In genomic region chr15:78624651-78625590, GRCh38 we compare ENCODE assay signal across 29 cellular contexts. TPM values are rescaled to one million over a fixed set of nuclear protein-coding genes. Genes with fewer than 3 reads are reported as not detected.
"Had no signal": no experiment of that assay in that cellular context is flagged by ENCODE, and none has a peak within 500 bp of the region (broad histone marks: within the 10 kb centered on the region; RNA-seq: fewer than 3 reads in every experiment).

No MANE protein-coding gene starts in this region.

- H3K27ac ChIP-seq: gastroesophageal sphincter, hepatocyte, pancreas, prostate gland, sigmoid colon, tibial artery had no signal

- H3K27ac Mint-ChIP-seq: activated T-helper 17 cell treated with anti-CD3 and anti-CD28 coated beads, Interleukin-2, amount 50 U/mL, for 72 hours; stimulated activated effector memory CD8-positive, alpha-beta T cell treated with anti-CD3 and anti-CD28 coated beads, Interleukin-12 subunit alpha, Interleukin-12 subunit beta, amount 100 ng/mL, for 72 hours had no signal

- H3K36me3 Mint-ChIP-seq: naive B cell; stimulated activated effector memory CD8-positive, alpha-beta T cell treated with anti-CD3 and anti-CD28 coated beads, Interleukin-12 subunit alpha, Interleukin-12 subunit beta, amount 100 ng/mL, for 72 hours had no signal

- H3K4me3 Mint-ChIP-seq: activated T-helper 17 cell treated with anti-CD3 and anti-CD28 coated beads, Interleukin-2, amount 50 U/mL, for 72 hours; naive B cell; nephron progenitor cell; stimulated activated effector memory CD8-positive, alpha-beta T cell treated with anti-CD3 and anti-CD28 coated beads, Interleukin-12 subunit alpha, Interleukin-12 subunit beta, amount 100 ng/mL, for 72 hours; stimulated activated naive CD8-positive, alpha-beta T cell treated with anti-CD3 and anti-CD28 coated beads, Interleukin-15, amount 100 ng/mL, for 72 hours had no signal

- ATAC-seq: activated T-helper 17 cell treated with anti-CD3 and anti-CD28 coated beads, Interleukin-2, amount 50 U/mL, for 72 hours; gastroesophageal sphincter; left ventricle myocardium superior; pancreas; stimulated activated effector memory CD8-positive, alpha-beta T cell treated with anti-CD3 and anti-CD28 coated beads, Interleukin-12 subunit alpha, Interleukin-12 subunit beta, amount 100 ng/mL, for 72 hours; stimulated activated naive CD8-positive, alpha-beta T cell treated with anti-CD3 and anti-CD28 coated beads, Interleukin-15, amount 100 ng/mL, for 72 hours had no signal

- DNase-seq: activated CD4-positive, alpha-beta T cell treated with anti-CD3 and anti-CD28 coated beads for 4 hours; activated CD4-positive, alpha-beta T cell treated with anti-CD3 and anti-CD28 coated beads, Interleukin-2, amount 50 U/mL, for 4 hours; activated gamma-delta T cell treated with Interleukin-2 at 50 U/mL for 16 hours; activated naive CD4-positive, alpha-beta T cell treated with anti-CD3 and anti-CD28 coated beads, Interleukin-2, amount 50 U/mL, for 16 hours; activated T-cell treated with anti-CD3 and anti-CD28 coated beads, Interleukin-2, amount 50 U/mL, for 1 hour; amniotic stem cell; cortex of kidney; islet precursor cell; left ventricle myocardium superior; naive B cell; nephron progenitor cell; pancreas; retina; sigmoid colon; small intestine; stimulated activated CD4-positive, alpha-beta T cell treated with anti-CD3 and anti-CD28 coated beads, Interleukin-4, amount 100 ng/mL, for 24 hours; stimulated activated naive CD8-positive, alpha-beta T cell treated with anti-CD3 and anti-CD28 coated beads, Interleukin-15, amount 100 ng/mL, for 72 hours had no signal

- H3K9me3 ChIP-seq: gastroesophageal sphincter, pancreas, prostate gland, sigmoid colon, tibial artery had no signal

- H3K9me3 Mint-ChIP-seq: activated T-helper 17 cell treated with anti-CD3 and anti-CD28 coated beads, Interleukin-2, amount 50 U/mL, for 72 hours; naive B cell; nephron progenitor cell; stimulated activated effector memory CD8-positive, alpha-beta T cell treated with anti-CD3 and anti-CD28 coated beads, Interleukin-12 subunit alpha, Interleukin-12 subunit beta, amount 100 ng/mL, for 72 hours; stimulated activated naive CD8-positive, alpha-beta T cell treated with anti-CD3 and anti-CD28 coated beads, Interleukin-15, amount 100 ng/mL, for 72 hours had no signal

- H3K4me3 ChIP-seq: gastroesophageal sphincter, hepatocyte, pancreas, prostate gland, sigmoid colon, tibial artery had no signal

- H3K4me1 Mint-ChIP-seq: activated T-helper 17 cell treated with anti-CD3 and anti-CD28 coated beads, Interleukin-2, amount 50 U/mL, for 72 hours; stimulated activated effector memory CD8-positive, alpha-beta T cell treated with anti-CD3 and anti-CD28 coated beads, Interleukin-12 subunit alpha, Interleukin-12 subunit beta, amount 100 ng/mL, for 72 hours had no signal

- H3K4me1 ChIP-seq: prostate gland had no signal

- H3K36me3 ChIP-seq: gastroesophageal sphincter, pancreas, prostate gland, sigmoid colon, tibial artery had no signal

RNA-seq across cellular contexts. Expression of gene CHRNA3, which starts 4.1 kb away (rescaled TPM):
- total RNA-seq: activated T-helper 17 cell treated with anti-CD3 and anti-CD28 coated beads, Interleukin-2, amount 50 U/mL, for 72 hours; astrocyte; chondrocyte; endothelial cell of umbilical vein; fibroblast of lung; fibroblast of villous mesenchyme; left ventricle myocardium superior; lung microvascular endothelial cell had no signal
- polyA plus RNA-seq: endothelial cell of umbilical vein, fibroblast of lung had no signal

RNA-seq across cellular contexts. Expression of gene CHRNB4, which starts 16.1 kb away (rescaled TPM):
- total RNA-seq: activated T-helper 17 cell treated with anti-CD3 and anti-CD28 coated beads, Interleukin-2, amount 50 U/mL, for 72 hours; astrocyte; endothelial cell of umbilical vein; fibroblast of lung; fibroblast of villous mesenchyme; hepatocyte; left ventricle myocardium superior; lung microvascular endothelial cell had no signal
- polyA plus RNA-seq: fibroblast of lung had no signal
